In the genomic region with DNA sequence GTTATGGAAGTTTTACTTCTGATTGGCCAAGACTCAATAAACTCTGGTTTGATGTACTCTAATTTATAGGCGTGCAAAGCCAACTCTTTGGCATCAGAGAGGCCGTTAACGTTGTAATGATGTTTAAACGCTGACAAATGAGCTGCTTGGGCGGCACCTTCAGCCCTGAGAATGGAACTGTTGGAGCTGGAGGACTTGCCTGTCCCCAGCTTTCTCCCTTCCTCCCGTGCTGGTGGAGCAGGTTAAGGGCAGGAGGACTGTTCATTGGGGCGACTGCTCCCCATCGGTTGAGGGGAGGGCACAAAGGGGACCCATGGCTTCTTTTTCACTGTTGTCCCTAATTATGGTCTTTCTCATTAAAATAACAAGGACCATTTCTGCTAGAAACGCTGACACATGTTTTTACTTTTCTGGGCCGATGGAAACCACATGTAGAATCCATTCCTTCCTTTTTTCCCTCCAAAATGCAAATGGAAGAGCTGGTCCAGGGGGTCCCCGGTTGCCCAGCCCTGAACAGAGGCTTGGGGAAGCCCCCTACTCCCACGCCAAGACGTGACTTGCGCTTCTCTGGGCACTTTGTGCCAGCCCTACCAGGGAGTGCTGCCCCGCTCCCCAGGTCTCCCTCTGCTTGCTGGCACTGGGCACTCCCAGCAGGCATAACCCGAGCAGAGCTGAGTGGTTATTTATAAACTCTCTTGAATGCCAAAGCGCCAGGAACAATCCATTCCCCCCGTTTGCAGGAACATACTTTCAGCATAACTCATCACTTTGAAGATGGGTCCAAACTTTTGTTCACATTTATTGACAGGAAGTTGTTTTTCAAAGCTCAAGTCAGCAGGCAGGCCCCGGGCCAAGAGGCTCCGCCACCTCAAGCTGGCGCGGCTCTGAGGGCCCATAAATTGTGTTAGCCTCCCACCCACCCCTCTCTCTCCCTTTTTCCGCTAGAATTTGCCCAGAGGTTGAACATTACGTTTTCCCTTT, we compare ENCODE assay signal across 10 cellular contexts.
DNase-seq lines count a peak whose midpoint lies in the region; ATAC-seq and TF ChIP-seq lines count a peak whose summit lies in the region.
"Had no signal": no experiment of that assay in that cellular context is flagged by ENCODE, and none has a peak within 500 bp of the region (broad histone marks: within the 10 kb centered on the region; RNA-seq: fewer than 3 reads in every experiment).

No MANE protein-coding gene starts in this region.

- peaks cover 3% of the 10 kb centered on the region for H4K20me1 ChIP-seq in osteoblast (ENCODE audit: insufficient read depth, low read length)

- H3K4me3 ChIP-seq in fibroblast of the aortic adventitia (ENCODE audit: low read depth, low read length) (no peak overlapping the region), osteoblast (ENCODE audit: insufficient read depth, low read length) (no peak overlapping the region)
- H3K4me3 ChIP-seq: SJCRH30 had no signal

- no peaks in the 10 kb centered on the region for H3K27me3 ChIP-seq in osteoblast (ENCODE audit: insufficient read depth, low read length)

- peaks cover 24% of the 10 kb centered on the region for H3K4me1 ChIP-seq in osteoblast (ENCODE audit: insufficient read depth, low read length)
- H3K4me1 ChIP-seq: SJCRH30 had no signal

- peak overlapping the region; percentile 37 for H2AFZ ChIP-seq in osteoblast (ENCODE audit: low read length)

- H3K4me1 Mint-ChIP-seq in stimulated activated naive CD8-positive, alpha-beta T cell treated with anti-CD3 and anti-CD28 coated beads, Interleukin-15, amount 100 ng/mL, for 72 hours: peaks cover 9% of the 10 kb centered on the region

- no peaks in the 10 kb centered on the region for H3K9me3 Mint-ChIP-seq in stimulated activated naive CD8-positive, alpha-beta T cell treated with anti-CD3 and anti-CD28 coated beads, Interleukin-15, amount 100 ng/mL, for 72 hours

- H3K4me3 Mint-ChIP-seq in stimulated activated naive CD8-positive, alpha-beta T cell treated with anti-CD3 and anti-CD28 coated beads, Interleukin-15, amount 100 ng/mL, for 72 hours: no peak overlapping the region

- no peaks in the 10 kb centered on the region for H3K36me3 ChIP-seq in osteoblast (ENCODE audit: insufficient read depth, low read length)
- H3K36me3 ChIP-seq: SJCRH30 had no signal

- TF ChIP-seq CTCF in fibroblast of the aortic adventitia (IDR thresholded peaks at IDR 0.05; ENCODE audit: insufficient read depth, low read length) (no peak), osteoblast (IDR thresholded peaks at IDR 0.05; ENCODE audit: extremely low read depth, low read depth, low read length) (no peak)

- H3K9me3 ChIP-seq in osteoblast (ENCODE audit: low read depth, low read length): no peaks in the 10 kb centered on the region
- H3K9me3 ChIP-seq: SJCRH30 had no signal

- ATAC-seq in HG02870 (IDR thresholded peaks at IDR 0.05; ENCODE audit: unreplicated experiment) (no peak), HG02798 (IDR thresholded peaks at IDR 0.05; ENCODE audit: poor library complexity, unreplicated experiment) (no peak), HG03139 (IDR thresholded peaks at IDR 0.05; ENCODE audit: unreplicated experiment) (no peak)
- no peak for ATAC-seq in stimulated activated naive CD8-positive, alpha-beta T cell treated with anti-CD3 and anti-CD28 coated beads, Interleukin-15, amount 100 ng/mL, for 72 hours

- peaks cover 8% of the 10 kb centered on the region for H3K27me3 Mint-ChIP-seq in stimulated activated naive CD8-positive, alpha-beta T cell treated with anti-CD3 and anti-CD28 coated beads, Interleukin-15, amount 100 ng/mL, for 72 hours

- H3K27ac Mint-ChIP-seq in stimulated activated naive CD8-positive, alpha-beta T cell treated with anti-CD3 and anti-CD28 coated beads, Interleukin-15, amount 100 ng/mL, for 72 hours: no peak overlapping the region

- H3K27ac ChIP-seq in osteoblast (ENCODE audit: low read depth, low read length): peak overlapping the region; percentile 20
- H3K27ac ChIP-seq: SJCRH30 had no signal

- no peaks in the 10 kb centered on the region for H3K79me2 ChIP-seq in osteoblast (ENCODE audit: insufficient read depth, low read length)

- peak; percentile 92 for DNase-seq in AG20443 (ENCODE audit: low spot score)
- DNase-seq in RPMI7951 (ENCODE audit: low read depth): peak; percentile 99
- peak; percentile 95 for DNase-seq in fibroblast of the aortic adventitia (ENCODE audit: low read depth)
- peak; percentile 93 for DNase-seq in osteoblast (ENCODE audit: insufficient read length, low spot score, missing footprints)
- no peak for DNase-seq in stimulated activated naive CD8-positive, alpha-beta T cell treated with anti-CD3 and anti-CD28 coated beads, Interleukin-15, amount 100 ng/mL, for 72 hours
- DNase-seq: cerebellar nuclear complex, SJCRH30 had no signal

- peak overlapping the region; percentile 55 for H3K4me2 ChIP-seq in osteoblast (ENCODE audit: insufficient read depth, low read length)

Comparison
In these comparisons a context has a peak if more than half of its experiments do, and no peak if none do; other contexts are left out.
1. DNase-seq: peak in AG20443 (single experiment), RPMI7951 (single experiment), fibroblast of the aortic adventitia (single experiment) and osteoblast (single experiment); none in stimulated activated naive CD8-positive, alpha-beta T cell treated with anti-CD3 and anti-CD28 coated beads, Interleukin-15, amount 100 ng/mL, for 72 hours (0 of 2).